3 cellular contexts compared by ENCODE assay signal in genomic region chr1:204384636-204385354, GRCh38.
A peak's percentile ranks its signal among the peaks of the same experiment; 100 is the strongest.
TF ChIP-seq lines count a peak whose summit lies in the region.

No MANE protein-coding gene starts in this region.

TF ChIP-seq in A549, 52 proteins besides CTCF, POLR2A, EP300 and RAD21:
- TF ChIP-seq, protein P1, sequence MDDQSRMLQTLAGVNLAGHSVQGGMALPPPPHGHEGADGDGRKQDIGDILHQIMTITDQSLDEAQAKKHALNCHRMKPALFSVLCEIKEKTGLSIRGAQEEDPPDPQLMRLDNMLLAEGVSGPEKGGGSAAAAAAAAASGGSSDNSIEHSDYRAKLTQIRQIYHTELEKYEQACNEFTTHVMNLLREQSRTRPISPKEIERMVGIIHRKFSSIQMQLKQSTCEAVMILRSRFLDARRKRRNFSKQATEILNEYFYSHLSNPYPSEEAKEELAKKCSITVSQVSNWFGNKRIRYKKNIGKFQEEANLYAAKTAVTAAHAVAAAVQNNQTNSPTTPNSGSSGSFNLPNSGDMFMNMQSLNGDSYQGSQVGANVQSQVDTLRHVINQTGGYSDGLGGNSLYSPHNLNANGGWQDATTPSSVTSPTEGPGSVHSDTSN (IDR thresholded peaks at IDR 0.05): no peak
- TF ChIP-seq PHF8 (IDR thresholded peaks at IDR 0.05; ENCODE audit: borderline replicate concordance, low read depth): no peak
- TF ChIP-seq, protein P2, sequence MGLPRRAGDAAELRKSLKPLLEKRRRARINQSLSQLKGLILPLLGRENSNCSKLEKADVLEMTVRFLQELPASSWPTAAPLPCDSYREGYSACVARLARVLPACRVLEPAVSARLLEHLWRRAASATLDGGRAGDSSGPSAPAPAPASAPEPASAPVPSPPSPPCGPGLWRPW (IDR thresholded peaks at IDR 0.05): no peak

TF ChIP-seq in GM12878, 131 proteins besides CTCF, POLR2A, EP300 and RAD21:
- TF ChIP-seq NR2F1 (conservative IDR thresholded peaks at IDR 0.05) (0 out of 2 replicates have a peak, but pooled peaks have one; percentile 16), NBN (IDR thresholded peaks at IDR 0.05) (no peak)

TF ChIP-seq in WTC11, 78 proteins besides CTCF, POLR2A, EP300 and RAD21:
- TF ChIP-seq, protein P3, sequence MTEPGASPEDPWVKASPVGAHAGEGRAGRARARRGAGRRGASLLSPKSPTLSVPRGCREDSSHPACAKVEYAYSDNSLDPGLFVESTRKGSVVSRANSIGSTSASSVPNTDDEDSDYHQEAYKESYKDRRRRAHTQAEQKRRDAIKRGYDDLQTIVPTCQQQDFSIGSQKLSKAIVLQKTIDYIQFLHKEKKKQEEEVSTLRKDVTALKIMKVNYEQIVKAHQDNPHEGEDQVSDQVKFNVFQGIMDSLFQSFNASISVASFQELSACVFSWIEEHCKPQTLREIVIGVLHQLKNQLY (CRISPR knock-in tag; IDR thresholded peaks at IDR 0.05): no peak
- TF ChIP-seq ZNF532 (CRISPR knock-in tag; IDR thresholded peaks at IDR 0.05; ENCODE audit: borderline replicate concordance) (no peak), TEAD1 (CRISPR knock-in tag; IDR thresholded peaks at IDR 0.05) (no peak), AR (CRISPR knock-in tag; IDR thresholded peaks at IDR 0.05) (no peak), MXD4 (CRISPR knock-in tag; IDR thresholded peaks at IDR 0.05; ENCODE audit: borderline replicate concordance) (no peak), MYBL2 (CRISPR knock-in tag; IDR thresholded peaks at IDR 0.05) (no peak), USF2 (CRISPR knock-in tag; IDR thresholded peaks at IDR 0.05) (no peak), RORB (CRISPR knock-in tag; IDR thresholded peaks at IDR 0.05) (no peak), ELF4 (CRISPR knock-in tag; IDR thresholded peaks at IDR 0.05; ENCODE audit: low read depth) (no peak), SOX15 (CRISPR knock-in tag; IDR thresholded peaks at IDR 0.05) (no peak), SMAD3 (CRISPR knock-in tag; IDR thresholded peaks at IDR 0.05; ENCODE audit: borderline replicate concordance) (no peak), CBFB (CRISPR knock-in tag; IDR thresholded peaks at IDR 0.05; ENCODE audit: low read depth) (no peak), JAZF1 (CRISPR knock-in tag; IDR thresholded peaks at IDR 0.05) (no peak), CREB1 (CRISPR knock-in tag; IDR thresholded peaks at IDR 0.05) (no peak)
- TF ChIP-seq, protein P4, sequence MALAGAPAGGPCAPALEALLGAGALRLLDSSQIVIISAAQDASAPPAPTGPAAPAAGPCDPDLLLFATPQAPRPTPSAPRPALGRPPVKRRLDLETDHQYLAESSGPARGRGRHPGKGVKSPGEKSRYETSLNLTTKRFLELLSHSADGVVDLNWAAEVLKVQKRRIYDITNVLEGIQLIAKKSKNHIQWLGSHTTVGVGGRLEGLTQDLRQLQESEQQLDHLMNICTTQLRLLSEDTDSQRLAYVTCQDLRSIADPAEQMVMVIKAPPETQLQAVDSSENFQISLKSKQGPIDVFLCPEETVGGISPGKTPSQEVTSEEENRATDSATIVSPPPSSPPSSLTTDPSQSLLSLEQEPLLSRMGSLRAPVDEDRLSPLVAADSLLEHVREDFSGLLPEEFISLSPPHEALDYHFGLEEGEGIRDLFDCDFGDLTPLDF (CRISPR knock-in tag; IDR thresholded peaks at IDR 0.05): no peak
- TF ChIP-seq, protein P5, sequence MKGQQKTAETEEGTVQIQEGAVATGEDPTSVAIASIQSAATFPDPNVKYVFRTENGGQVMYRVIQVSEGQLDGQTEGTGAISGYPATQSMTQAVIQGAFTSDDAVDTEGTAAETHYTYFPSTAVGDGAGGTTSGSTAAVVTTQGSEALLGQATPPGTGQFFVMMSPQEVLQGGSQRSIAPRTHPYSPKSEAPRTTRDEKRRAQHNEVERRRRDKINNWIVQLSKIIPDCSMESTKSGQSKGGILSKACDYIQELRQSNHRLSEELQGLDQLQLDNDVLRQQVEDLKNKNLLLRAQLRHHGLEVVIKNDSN (CRISPR knock-in tag; IDR thresholded peaks at IDR 0.05): no peak
- TF ChIP-seq, protein P6, sequence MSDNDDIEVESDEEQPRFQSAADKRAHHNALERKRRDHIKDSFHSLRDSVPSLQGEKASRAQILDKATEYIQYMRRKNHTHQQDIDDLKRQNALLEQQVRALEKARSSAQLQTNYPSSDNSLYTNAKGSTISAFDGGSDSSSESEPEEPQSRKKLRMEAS (CRISPR knock-in tag; IDR thresholded peaks at IDR 0.05): no peak
- TF ChIP-seq, protein P7, sequence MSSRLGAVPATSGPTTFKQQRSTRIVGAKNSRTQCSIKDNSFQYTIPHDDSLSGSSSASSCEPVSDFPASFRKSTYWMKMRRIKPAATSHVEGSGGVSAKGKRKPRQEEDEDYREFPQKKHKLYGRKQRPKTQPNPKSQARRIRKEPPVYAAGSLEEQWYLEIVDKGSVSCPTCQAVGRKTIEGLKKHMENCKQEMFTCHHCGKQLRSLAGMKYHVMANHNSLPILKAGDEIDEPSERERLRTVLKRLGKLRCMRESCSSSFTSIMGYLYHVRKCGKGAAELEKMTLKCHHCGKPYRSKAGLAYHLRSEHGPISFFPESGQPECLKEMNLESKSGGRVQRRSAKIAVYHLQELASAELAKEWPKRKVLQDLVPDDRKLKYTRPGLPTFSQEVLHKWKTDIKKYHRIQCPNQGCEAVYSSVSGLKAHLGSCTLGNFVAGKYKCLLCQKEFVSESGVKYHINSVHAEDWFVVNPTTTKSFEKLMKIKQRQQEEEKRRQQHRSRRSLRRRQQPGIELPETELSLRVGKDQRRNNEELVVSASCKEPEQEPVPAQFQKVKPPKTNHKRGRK (CRISPR knock-in tag; IDR thresholded peaks at IDR 0.05; ENCODE audit: borderline replicate concordance): no peak
- TF ChIP-seq, protein P8, sequence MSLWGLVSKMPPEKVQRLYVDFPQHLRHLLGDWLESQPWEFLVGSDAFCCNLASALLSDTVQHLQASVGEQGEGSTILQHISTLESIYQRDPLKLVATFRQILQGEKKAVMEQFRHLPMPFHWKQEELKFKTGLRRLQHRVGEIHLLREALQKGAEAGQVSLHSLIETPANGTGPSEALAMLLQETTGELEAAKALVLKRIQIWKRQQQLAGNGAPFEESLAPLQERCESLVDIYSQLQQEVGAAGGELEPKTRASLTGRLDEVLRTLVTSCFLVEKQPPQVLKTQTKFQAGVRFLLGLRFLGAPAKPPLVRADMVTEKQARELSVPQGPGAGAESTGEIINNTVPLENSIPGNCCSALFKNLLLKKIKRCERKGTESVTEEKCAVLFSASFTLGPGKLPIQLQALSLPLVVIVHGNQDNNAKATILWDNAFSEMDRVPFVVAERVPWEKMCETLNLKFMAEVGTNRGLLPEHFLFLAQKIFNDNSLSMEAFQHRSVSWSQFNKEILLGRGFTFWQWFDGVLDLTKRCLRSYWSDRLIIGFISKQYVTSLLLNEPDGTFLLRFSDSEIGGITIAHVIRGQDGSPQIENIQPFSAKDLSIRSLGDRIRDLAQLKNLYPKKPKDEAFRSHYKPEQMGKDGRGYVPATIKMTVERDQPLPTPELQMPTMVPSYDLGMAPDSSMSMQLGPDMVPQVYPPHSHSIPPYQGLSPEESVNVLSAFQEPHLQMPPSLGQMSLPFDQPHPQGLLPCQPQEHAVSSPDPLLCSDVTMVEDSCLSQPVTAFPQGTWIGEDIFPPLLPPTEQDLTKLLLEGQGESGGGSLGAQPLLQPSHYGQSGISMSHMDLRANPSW (CRISPR knock-in tag; conservative IDR thresholded peaks at IDR 0.05; ENCODE audit: low read depth): no peak
